ENCODE assay signal across 22 cellular contexts in genomic region chr15:58877999-58878825, GRCh38. TPM values are rescaled to one million over a fixed set of nuclear protein-coding genes. Genes with fewer than 3 reads are reported as not detected.
DNase-seq lines count a peak whose midpoint lies in the region; ATAC-seq and TF ChIP-seq lines count a peak whose summit lies in the region.
"Had no signal": no experiment of that assay in that cellular context is flagged by ENCODE, and none has a peak within 500 bp of the region (broad histone marks: within the 10 kb centered on the region; RNA-seq: fewer than 3 reads in every experiment).

No MANE protein-coding gene starts in this region.

- H3K4me2 ChIP-seq in GM23338: no peak overlapping the region
- H3K4me2 ChIP-seq: KMS-11 had no signal

- H3K4me3 ChIP-seq in GM23338: no peak overlapping the region

- TF ChIP-seq CTCF in GM23338 (conservative IDR thresholded peaks at IDR 0.05; ENCODE audit: low read depth in 2 of 2): no peak
- no peak for TF ChIP-seq CTCF in nephron progenitor cell (IDR thresholded peaks at IDR 0.05)

- no peak overlapping the region for H2AFZ ChIP-seq in GM23338

- CTCF ChIA-PET in activated CD4-positive, alpha-beta T cell treated with anti-CD3 and anti-CD28 coated beads for 36 hours (lab: Charles Lee): interaction anchor here (0.9 kb wide), 1 partner anchor 655 kb away, joined by 3 read pairs; no protein-coding TSS in a partner anchor

- POLR2A ChIA-PET in activated CD4-positive, alpha-beta T cell treated with anti-CD3 and anti-CD28 coated beads for 36 hours (lab: Charles Lee): no interaction called here

- no peak overlapping the region for H3K27ac Mint-ChIP-seq in activated CD4-positive, alpha-beta T cell treated with anti-CD3 and anti-CD28 coated beads, Interleukin-2, amount 10 ng/mL, durations not matched to agents 24 days and 14 days
- no peak overlapping the region for H3K27ac Mint-ChIP-seq in activated CD4-positive, alpha-beta T cell treated with anti-CD3 and anti-CD28 coated beads for 36 hours
- H3K27ac Mint-ChIP-seq in GM23338: 0 out of 2 replicates have a peak overlapping the region, but pooled peaks have one; percentile 24
- peak overlapping the region; percentile 75 for H3K27ac Mint-ChIP-seq in nephron progenitor cell
- H3K27ac Mint-ChIP-seq: HFFc6, T-cell had no signal

- H3K27me3 Mint-ChIP-seq in activated CD4-positive, alpha-beta T cell treated with anti-CD3 and anti-CD28 coated beads, Interleukin-2, amount 10 ng/mL, durations not matched to agents 24 days and 14 days: no peaks in the 10 kb centered on the region
- no peaks in the 10 kb centered on the region for H3K27me3 Mint-ChIP-seq in activated CD4-positive, alpha-beta T cell treated with anti-CD3 and anti-CD28 coated beads for 36 hours
- H3K27me3 Mint-ChIP-seq in GM23338 (ENCODE audit: insufficient read depth, low read depth, poor library complexity): peaks cover 6% of the 10 kb centered on the region
- no peaks in the 10 kb centered on the region for H3K27me3 Mint-ChIP-seq in nephron progenitor cell (ENCODE audit: low read depth, poor library complexity)
- H3K27me3 Mint-ChIP-seq: CD8-positive, alpha-beta memory T cell; T-cell had no signal

- no peaks in the 10 kb centered on the region for H3K4me1 ChIP-seq in GM23338 (ENCODE audit: insufficient read depth)

- H3K27ac ChIP-seq in GM23338 (ENCODE audit: low read depth): peak overlapping the region; percentile 47; the same call in 1 of the 2 replicates
- H3K27ac ChIP-seq: KMS-11 had no signal

- H3K36me3 Mint-ChIP-seq in activated CD4-positive, alpha-beta T cell treated with anti-CD3 and anti-CD28 coated beads, Interleukin-2, amount 10 ng/mL, durations not matched to agents 24 days and 14 days (ENCODE audit: low read depth): peaks cover 54% of the 10 kb centered on the region
- H3K36me3 Mint-ChIP-seq in activated CD4-positive, alpha-beta T cell treated with anti-CD3 and anti-CD28 coated beads for 36 hours (ENCODE audit: low read depth): peaks cover 55% of the 10 kb centered on the region
- H3K36me3 Mint-ChIP-seq in GM23338 (ENCODE audit: low read depth) (peaks cover 63% of the 10 kb centered on the region), nephron progenitor cell (ENCODE audit: low read depth) (peaks cover 73% of the 10 kb centered on the region)

- peaks cover 44% of the 10 kb centered on the region for H3K36me3 ChIP-seq in GM23338 (ENCODE audit: insufficient read depth)

- no peak overlapping the region for H3K4me3 Mint-ChIP-seq in activated CD4-positive, alpha-beta T cell treated with anti-CD3 and anti-CD28 coated beads, Interleukin-2, amount 10 ng/mL, durations not matched to agents 24 days and 14 days
- H3K4me3 Mint-ChIP-seq in activated CD4-positive, alpha-beta T cell treated with anti-CD3 and anti-CD28 coated beads for 36 hours: no peak overlapping the region
- H3K4me3 Mint-ChIP-seq in GM23338: no peak overlapping the region
- H3K4me3 Mint-ChIP-seq in nephron progenitor cell: no peak overlapping the region
- H3K4me3 Mint-ChIP-seq: CD8-positive, alpha-beta memory T cell; HFFc6; T-cell had no signal

- peaks cover 13% of the 10 kb centered on the region; the same call in 1 of the 2 replicates for H4K20me1 ChIP-seq in GM23338 (replicated peaks; ENCODE audit: insufficient read depth)

- no peaks in the 10 kb centered on the region for H3K79me2 ChIP-seq in GM23338 (replicated peaks; ENCODE audit: insufficient read depth)

- H3F3A ChIP-seq in GM23338 (replicated peaks; ENCODE audit: low read depth): peaks cover 28% of the 10 kb centered on the region

- peak; percentile 54 for DNase-seq in activated CD4-positive, alpha-beta T cell treated with anti-CD3 and anti-CD28 coated beads, Interleukin-2, amount 10 ng/mL, durations not matched to agents 24 days and 14 days
- DNase-seq in activated CD4-positive, alpha-beta T cell treated with anti-CD3 and anti-CD28 coated beads for 36 hours: no peak
- DNase-seq in GM23338 (ENCODE audit: low spot score) (no peak), NCI-H82 treated with DMSO at 0.1 percent for 48 hours (lab: John Stamatoyannopoulos, UW; ENCODE audit: unreplicated experiment) (peak; percentile 70), nephron progenitor cell (no peak), NCI-H1417 (lab: John Stamatoyannopoulos, UW) (no peak), DMS 273 treated with DMSO at 0.1 percent for 48 hours (lab: John Stamatoyannopoulos, UW) (no peak)
- DNase-seq: 8988T; AML-193; C1 segment of cervical spinal cord; Calu3; CD8-positive, alpha-beta memory T cell; EL; GF-D8; HFFc6; NCI-H1105 treated with DMSO at 0.1 percent for 48 hours; NCI-H187; NCI-H748 treated with DMSO at 0.1 percent for 48 hours; T-cell had no signal

- no peak for ATAC-seq in activated CD4-positive, alpha-beta T cell treated with anti-CD3 and anti-CD28 coated beads for 36 hours
- no peak for ATAC-seq in GM23338
- ATAC-seq in HG03025 (IDR thresholded peaks at IDR 0.05; ENCODE audit: low FRiP score, unreplicated experiment): no peak
- ATAC-seq: Panc1, T-cell had no signal

- intact Hi-C loops in activated CD4-positive, alpha-beta T cell treated with anti-CD3 and anti-CD28 coated beads, Interleukin-2, amount 10 ng/mL, durations not matched to agents 24 days and 14 days (cut with micrococcal nuclease): no loop called here
- intact Hi-C loops in activated CD4-positive, alpha-beta T cell treated with anti-CD3 and anti-CD28 coated beads for 36 hours (cut with DNase I, micrococcal nuclease): no loop called here

- H3K4me1 Mint-ChIP-seq in activated CD4-positive, alpha-beta T cell treated with anti-CD3 and anti-CD28 coated beads, Interleukin-2, amount 10 ng/mL, durations not matched to agents 24 days and 14 days: peaks cover 4% of the 10 kb centered on the region
- H3K4me1 Mint-ChIP-seq in activated CD4-positive, alpha-beta T cell treated with anti-CD3 and anti-CD28 coated beads for 36 hours: no peaks in the 10 kb centered on the region
- H3K4me1 Mint-ChIP-seq in GM23338 (no peaks in the 10 kb centered on the region; the same call in 2 of the 3 replicates), nephron progenitor cell (no peaks in the 10 kb centered on the region)

- no peaks in the 10 kb centered on the region for H3K27me3 ChIP-seq in GM23338 (ENCODE audit: insufficient read depth)

- H3K9me2 ChIP-seq in GM23338 (ENCODE audit: insufficient read depth): no peaks in the 10 kb centered on the region

- no peaks in the 10 kb centered on the region for H3K9me3 Mint-ChIP-seq in activated CD4-positive, alpha-beta T cell treated with anti-CD3 and anti-CD28 coated beads, Interleukin-2, amount 10 ng/mL, durations not matched to agents 24 days and 14 days
- H3K9me3 Mint-ChIP-seq in activated CD4-positive, alpha-beta T cell treated with anti-CD3 and anti-CD28 coated beads for 36 hours (ENCODE audit: low read depth): no peaks in the 10 kb centered on the region
- H3K9me3 Mint-ChIP-seq in GM23338: no peaks in the 10 kb centered on the region
- H3K9me3 Mint-ChIP-seq in nephron progenitor cell: no peaks in the 10 kb centered on the region
- H3K9me3 Mint-ChIP-seq: CD8-positive, alpha-beta memory T cell; HFFc6; T-cell had no signal

TF ChIP-seq in GM23338, 12 proteins besides CTCF, POLR2A, EP300 and RAD21 (continues in another document):
- TF ChIP-seq JUNB (IDR thresholded peaks at IDR 0.05; ENCODE audit: unreplicated experiment) (no peak), POLR2AphosphoS5 (IDR thresholded peaks at IDR 0.05; ENCODE audit: low read depth) (no peak), STAT1 (IDR thresholded peaks at IDR 0.05; ENCODE audit: unreplicated experiment) (no peak), ZNF114 (CRISPR knock-in tag; IDR thresholded peaks at IDR 0.05) (no peak), ZNF331 (CRISPR knock-in tag; IDR thresholded peaks at IDR 0.05; ENCODE audit: low read depth) (no peak), EZH2 (IDR thresholded peaks at IDR 0.05; ENCODE audit: low read depth, unreplicated experiment) (no peak), NANOG (IDR thresholded peaks at IDR 0.05; ENCODE audit: borderline replicate concordance) (no peak), EZH2phosphoT487 (IDR thresholded peaks at IDR 0.05; ENCODE audit: unreplicated experiment) (no peak)

RNA-seq across cellular contexts. Expression of gene SLTM, which starts 55.3 kb away (rescaled TPM):
- 126 and 127 TPM in 2 replicates for total RNA-seq in activated CD4-positive, alpha-beta T cell treated with anti-CD3 and anti-CD28 coated beads, Interleukin-2, amount 10 ng/mL, durations not matched to agents 24 days and 14 days
- total RNA-seq in activated CD4-positive, alpha-beta T cell treated with anti-CD3 and anti-CD28 coated beads for 36 hours: 10 to 100 TPM; 85.6 to 85.9 TPM
- total RNA-seq in GM23338 (2014; rRNA removed; shearing (Covaris generic)): 165 and 210 TPM in 2 replicates
- 398 and 476 TPM in 2 replicates for polyA plus RNA-seq in GM23338 (2016; fragmentation: Nextera tagmentation; extraction: Ambion mirVana)

Comparison
In these comparisons a context has a peak if more than half of its experiments do, and no peak if none do; other contexts are left out.
1. DNase-seq: peak in activated CD4-positive, alpha-beta T cell treated with anti-CD3 and anti-CD28 coated beads, Interleukin-2, amount 10 ng/mL, durations not matched to agents 24 days and 14 days (single experiment) and NCI-H82 treated with DMSO at 0.1 percent for 48 hours (single experiment); none in activated CD4-positive, alpha-beta T cell treated with anti-CD3 and anti-CD28 coated beads for 36 hours (single experiment), GM23338 (single experiment), nephron progenitor cell (single experiment), NCI-H1417 (0 of 3) and DMS 273 treated with DMSO at 0.1 percent for 48 hours (single experiment).
2. H3K27ac Mint-ChIP-seq: peak in GM23338 (single experiment) and nephron progenitor cell (single experiment); none in activated CD4-positive, alpha-beta T cell treated with anti-CD3 and anti-CD28 coated beads, Interleukin-2, amount 10 ng/mL, durations not matched to agents 24 days and 14 days (single experiment) and activated CD4-positive, alpha-beta T cell treated with anti-CD3 and anti-CD28 coated beads for 36 hours (single experiment).